Comparison of ENCODE assay signal across 17 cellular contexts in genomic region chr22:17412232-17412631, GRCh38. TPM values are rescaled to one million over a fixed set of nuclear protein-coding genes. Genes with fewer than 3 reads are reported as not detected.
A peak's percentile ranks its signal among the peaks of the same experiment; 100 is the strongest.
DNase-seq lines count a peak whose midpoint lies in the region; ATAC-seq and TF ChIP-seq lines count a peak whose summit lies in the region.
"Had no signal": no experiment of that assay in that cellular context is flagged by ENCODE, and none has a peak within 500 bp of the region (broad histone marks: within the 10 kb centered on the region; RNA-seq: fewer than 3 reads in every experiment).

No MANE protein-coding gene starts in this region.

- peak overlapping the region; percentile 23 for H3K4me2 ChIP-seq in GM23338
- peak overlapping the region; percentile 67 for H3K4me2 ChIP-seq in neural progenitor cell

- H3K27ac ChIP-seq in GM23338 (ENCODE audit: low read depth): peak overlapping the region; percentile 86
- H3K27ac ChIP-seq in neural progenitor cell: peak overlapping the region; percentile 78
- H3K27ac ChIP-seq in ovary: no peak overlapping the region

- WGBS in ovary, 3 donors: 86 to 90% (median 89%) methylated on average over 6 of the region's 6 CpGs

- no peaks in the 10 kb centered on the region; the same call in 1 of the 2 replicates for H3F3A ChIP-seq in GM23338 (replicated peaks; ENCODE audit: low read depth)
- H3F3A ChIP-seq in neural progenitor cell (ENCODE audit: low read depth): peaks cover 35% of the 10 kb centered on the region

- no peaks in the 10 kb centered on the region for H3K9me2 ChIP-seq in GM23338 (ENCODE audit: insufficient read depth)

- no peak overlapping the region for H3K9ac ChIP-seq in neural progenitor cell

- TF ChIP-seq CTCF in GM23338 (conservative IDR thresholded peaks at IDR 0.05; ENCODE audit: low read depth in 2 of 2): no peak
- TF ChIP-seq CTCF in neural progenitor cell (IDR thresholded peaks at IDR 0.05): no peak
- TF ChIP-seq CTCF in ovary (IDR thresholded peaks at IDR 0.05): no peak

- ATAC-seq in GM23338: 0 out of 3 replicates have a peak, but pooled peaks have one; percentile 11
- ATAC-seq in GM18861 (IDR thresholded peaks at IDR 0.05; ENCODE audit: unreplicated experiment): no peak

- DNase-seq in GM23338 (ENCODE audit: low spot score) (peak; percentile 60), NCI-H2029 treated with DMSO at 0.1 percent for 48 hours (lab: John Stamatoyannopoulos, UW) (peak; percentile 72), cerebellum (ENCODE audit: low spot score) (peak; percentile 72), neural progenitor cell (ENCODE audit: low spot score) (peak; percentile 45), ovary (no peak)
- DNase-seq in stimulated activated CD4-positive, alpha-beta T cell treated with anti-CD3 and anti-CD28 coated beads, Interleukin-15, amount 100 ng/mL, for 24 hours: no peak
- DNase-seq: central memory CD4-positive, alpha-beta T cell; COR-L47; effector memory CD4-positive, alpha-beta T cell; GF-D8; kidney; NCI-H2107; stimulated activated CD4-positive, alpha-beta T cell treated with anti-CD3 and anti-CD28 coated beads, Interleukin-2, amount 100 ng/mL, for 48 hours had no signal

- H3K36me3 Mint-ChIP-seq in GM23338 (ENCODE audit: low read depth) (0 out of 3 replicates have a peak, but pooled peaks cover 3% of the 10 kb centered on the region), neural progenitor cell (peaks cover 46% of the 10 kb centered on the region)

- TF ChIP-seq POLR2A in ovary (IDR thresholded peaks at IDR 0.05): no peak

- H3K4me3 ChIP-seq in GM23338: 0 out of 2 replicates have a peak overlapping the region, but pooled peaks have one; percentile 14
- no peak overlapping the region for H3K4me3 ChIP-seq in neural progenitor cell
- no peak overlapping the region for H3K4me3 ChIP-seq in ovary

- intact Hi-C loops in ovary (cut with DNase I): no loop called here

- H2AFZ ChIP-seq in GM23338 (no peak overlapping the region), neural progenitor cell (replicated peaks) (no peak overlapping the region)

- H3K27me3 ChIP-seq in GM23338 (ENCODE audit: insufficient read depth) (no peaks in the 10 kb centered on the region), neural progenitor cell (no peaks in the 10 kb centered on the region), ovary (no peaks in the 10 kb centered on the region)

- H3K4me1 Mint-ChIP-seq in GM23338 (peaks cover 71% of the 10 kb centered on the region), neural progenitor cell (peaks cover 12% of the 10 kb centered on the region)

- H3K4me3 Mint-ChIP-seq in GM23338 (no peak overlapping the region), neural progenitor cell (no peak overlapping the region)
- H3K4me3 Mint-ChIP-seq: T-helper 1 cell treated with Interleukin-12 subunit alpha and Interleukin-12 subunit beta and Interleukin-4 antibody, amounts not matched to agents 30 μg/mL and 1 μg/mL, for 36 hours had no signal

- H3K27ac Mint-ChIP-seq in GM23338 (peak overlapping the region; percentile 79), neural progenitor cell (peak overlapping the region; percentile 7)
- H3K27ac Mint-ChIP-seq: T-helper 1 cell treated with Interleukin-12 subunit alpha and Interleukin-12 subunit beta and Interleukin-4 antibody, amounts not matched to agents 30 μg/mL and 1 μg/mL, for 36 hours had no signal

- H3K79me2 ChIP-seq in GM23338 (replicated peaks; ENCODE audit: insufficient read depth): peaks cover 93% of the 10 kb centered on the region
- H3K79me2 ChIP-seq in neural progenitor cell (ENCODE audit: low read depth): peaks cover 100% of the 10 kb centered on the region

- TF ChIP-seq EP300 in ovary (IDR thresholded peaks at IDR 0.05): no peak

- no peaks in the 10 kb centered on the region for H3K9me3 ChIP-seq in neural progenitor cell (ENCODE audit: low read depth)
- H3K9me3 ChIP-seq in ovary: no peaks in the 10 kb centered on the region

- no peaks in the 10 kb centered on the region for H3K36me3 ChIP-seq in GM23338 (ENCODE audit: insufficient read depth)
- no peaks in the 10 kb centered on the region for H3K36me3 ChIP-seq in neural progenitor cell
- H3K36me3 ChIP-seq in ovary: no peaks in the 10 kb centered on the region

- H3K9me3 Mint-ChIP-seq in GM23338 (no peaks in the 10 kb centered on the region), neural progenitor cell (peaks cover 16% of the 10 kb centered on the region)
- H3K9me3 Mint-ChIP-seq: T-helper 1 cell treated with Interleukin-12 subunit alpha and Interleukin-12 subunit beta and Interleukin-4 antibody, amounts not matched to agents 30 μg/mL and 1 μg/mL, for 36 hours had no signal

- H4K20me1 ChIP-seq in GM23338 (replicated peaks; ENCODE audit: insufficient read depth) (peaks cover 72% of the 10 kb centered on the region), neural progenitor cell (ENCODE audit: low read depth) (peaks cover 98% of the 10 kb centered on the region)

- H3K4me1 ChIP-seq in GM23338 (ENCODE audit: insufficient read depth) (peaks cover 75% of the 10 kb centered on the region), neural progenitor cell (peaks cover 46% of the 10 kb centered on the region), ovary (ENCODE audit: insufficient read depth) (no peaks in the 10 kb centered on the region)

- H3K27me3 Mint-ChIP-seq in GM23338 (ENCODE audit: insufficient read depth, low read depth, poor library complexity) (peaks cover 8% of the 10 kb centered on the region), neural progenitor cell (ENCODE audit: insufficient read depth, low read depth) (peaks cover 2% of the 10 kb centered on the region)

TF ChIP-seq in GM23338, 12 proteins besides CTCF, POLR2A, EP300 and RAD21 (continues in another document):
- TF ChIP-seq NANOG (IDR thresholded peaks at IDR 0.05; ENCODE audit: borderline replicate concordance) (no peak), REST (IDR thresholded peaks at IDR 0.05; ENCODE audit: unreplicated experiment) (no peak), ZNF114 (CRISPR knock-in tag; IDR thresholded peaks at IDR 0.05) (no peak), EZH2 (IDR thresholded peaks at IDR 0.05; ENCODE audit: low read depth, unreplicated experiment) (no peak)
- TF ChIP-seq, protein P1, sequence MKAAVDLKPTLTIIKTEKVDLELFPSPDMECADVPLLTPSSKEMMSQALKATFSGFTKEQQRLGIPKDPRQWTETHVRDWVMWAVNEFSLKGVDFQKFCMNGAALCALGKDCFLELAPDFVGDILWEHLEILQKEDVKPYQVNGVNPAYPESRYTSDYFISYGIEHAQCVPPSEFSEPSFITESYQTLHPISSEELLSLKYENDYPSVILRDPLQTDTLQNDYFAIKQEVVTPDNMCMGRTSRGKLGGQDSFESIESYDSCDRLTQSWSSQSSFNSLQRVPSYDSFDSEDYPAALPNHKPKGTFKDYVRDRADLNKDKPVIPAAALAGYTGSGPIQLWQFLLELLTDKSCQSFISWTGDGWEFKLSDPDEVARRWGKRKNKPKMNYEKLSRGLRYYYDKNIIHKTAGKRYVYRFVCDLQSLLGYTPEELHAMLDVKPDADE (IDR thresholded peaks at IDR 0.05): no peak

RNA-seq across cellular contexts. Expression of gene CECR2, which starts 43.0 kb away (rescaled TPM):
- 106 and 110 TPM in 2 replicates for total RNA-seq in GM23338 (2014; rRNA removed; shearing (Covaris generic))
- polyA plus RNA-seq in GM23338 (2016; fragmentation: Nextera tagmentation; extraction: Ambion mirVana) (18.4 and 24.2 TPM in 2 replicates), ovary (1 to 10 TPM in 1 of 2 donors, under 1 TPM in 1; 0.99 to 1.1 TPM)
- total RNA-seq in cerebellum (25.5 TPM), neural progenitor cell (ENCODE audit: low replicate concordance) (67.8 and 72.8 TPM in 2 replicates), ovary (1 to 10 TPM in 5 of 7 donors, under 1 TPM in 2; 0.87 to 6.7 (median 2.6) TPM)
- total RNA-seq: MCF 10A, osteoblast had no signal

Comparison
In these comparisons a context has a peak if more than half of its experiments do, and no peak if none do; other contexts are left out.
1. DNase-seq: peak in GM23338 (single experiment), NCI-H2029 treated with DMSO at 0.1 percent for 48 hours (single experiment), cerebellum (single experiment) and neural progenitor cell (single experiment); none in stimulated activated CD4-positive, alpha-beta T cell treated with anti-CD3 and anti-CD28 coated beads, Interleukin-15, amount 100 ng/mL, for 24 hours (single experiment) and ovary (0 of 5).
2. H3K27ac ChIP-seq: peak in GM23338 (single experiment) and neural progenitor cell (single experiment); none in ovary (0 of 2).